Comparison of ENCODE assay signal across 32 cellular contexts in genomic region chr22:48077699-48078098, GRCh38.
"Had no signal": no experiment of that assay in that cellular context is flagged by ENCODE, and none has a peak within 500 bp of the region (broad histone marks: within the 10 kb centered on the region; RNA-seq: fewer than 3 reads in every experiment).

No MANE protein-coding gene starts in this region.

- H3K9me3 ChIP-seq: left lung, lower lobe of right lung, mucosa of descending colon, neutrophil, right atrium auricular region, stomach, testis, thyroid gland, transverse colon, upper lobe of left lung, uterus had no signal

- H3K4me1 ChIP-seq: left lung, lower lobe of right lung, parathyroid adenoma, right atrium auricular region, stomach, testis, thyroid gland, transverse colon, upper lobe of left lung had no signal

- H3K4me3 Mint-ChIP-seq: immature natural killer cell; naive thymus-derived CD4-positive, alpha-beta T cell; natural killer cell treated with Interleukin-12 subunit alpha and Interleukin-12 subunit beta and Interleukin-15 and Interleukin-18, amount 100 ng/mL, for 72 hours; neural crest cell; stimulated activated naive B cell treated with anti-CD40 and anti-IgM and Interleukin-4, amounts not matched to agents 10 μg/mL and 1 μg/mL and 100 μg/mL, for 72 hours had no signal

- DNase-seq: hypothalamus; immature natural killer cell; kidney; left colon; left lung; lower lobe of right lung; mammary epithelial cell; mesenchymal stem cell; mucosa of descending colon; naive thymus-derived CD4-positive, alpha-beta T cell; occipital lobe; stimulated activated CD4-positive, alpha-beta T cell treated with anti-CD3 and anti-CD28 coated beads, Interleukin-12 subunit alpha, Interleukin-12 subunit beta, amount 100 ng/mL, for 4 hours; stimulated activated CD4-positive, alpha-beta T cell treated with anti-CD3 and anti-CD28 coated beads, Interleukin-15, amount 100 ng/mL, for 24 hours; stimulated activated CD4-positive, alpha-beta T cell treated with anti-CD3 and anti-CD28 coated beads, Interleukin-2, amount 100 ng/mL, for 24 hours; stimulated activated CD4-positive, alpha-beta T cell treated with anti-CD3 and anti-CD28 coated beads, Interleukin-4, amount 100 ng/mL, for 1 hour; stimulated activated naive B cell treated with anti-CD40 and anti-IgM and Interleukin-4, amounts not matched to agents 10 μg/mL and 1 μg/mL and 100 μg/mL, for 72 hours; stimulated activated naive CD8-positive, alpha-beta T cell treated with anti-CD3 and anti-CD28 coated beads, Interleukin-15, Interleukin-2, amounts not matched to agents 100 U/mL and 50 U/mL, for 24 hours; stomach; testis; thyroid gland; transverse colon; upper lobe of left lung; uterus had no signal

- H2AFZ ChIP-seq: parathyroid adenoma had no signal

- H3K9ac ChIP-seq: parathyroid adenoma had no signal

- H3K36me3 Mint-ChIP-seq: naive thymus-derived CD4-positive, alpha-beta T cell; natural killer cell treated with Interleukin-12 subunit alpha and Interleukin-12 subunit beta and Interleukin-15 and Interleukin-18, amount 100 ng/mL, for 72 hours had no signal

- H3K27ac Mint-ChIP-seq: immature natural killer cell; natural killer cell treated with Interleukin-12 subunit alpha and Interleukin-12 subunit beta and Interleukin-15 and Interleukin-18, amount 100 ng/mL, for 72 hours; progenitor cell of endocrine pancreas; stimulated activated naive B cell treated with anti-CD40 and anti-IgM and Interleukin-4, amounts not matched to agents 10 μg/mL and 1 μg/mL and 100 μg/mL, for 72 hours had no signal

- ATAC-seq: left colon; left lung; lower lobe of right lung; mucosa of descending colon; naive thymus-derived CD4-positive, alpha-beta T cell; natural killer cell treated with Interleukin-12 subunit alpha and Interleukin-12 subunit beta and Interleukin-15 and Interleukin-18, amount 100 ng/mL, for 72 hours; sciatic nerve; stimulated activated naive B cell treated with anti-CD40 and anti-IgM and Interleukin-4, amounts not matched to agents 10 μg/mL and 1 μg/mL and 100 μg/mL, for 72 hours; stimulated activated naive CD8-positive, alpha-beta T cell treated with anti-CD3 and anti-CD28 coated beads, Interleukin-15, Interleukin-2, amounts not matched to agents 100 U/mL and 50 U/mL, for 24 hours had no signal

- H3K9me3 Mint-ChIP-seq: immature natural killer cell; natural killer cell treated with Interleukin-12 subunit alpha and Interleukin-12 subunit beta and Interleukin-15 and Interleukin-18, amount 100 ng/mL, for 72 hours had no signal

- H3K4me3 ChIP-seq: left lung, lower lobe of right lung, mucosa of descending colon, right atrium auricular region, skin epidermis, stomach, testis, thyroid gland, transverse colon, upper lobe of left lung, uterus had no signal

- H3K36me3 ChIP-seq: left lung, lower lobe of right lung, neutrophil, right atrium auricular region, stomach, thyroid gland, transverse colon, upper lobe of left lung, uterus had no signal

- H3K79me2 ChIP-seq: parathyroid adenoma had no signal

- FAIRE-seq: islet of Langerhans, kidney had no signal

- H3K27ac ChIP-seq: left lung, lower lobe of right lung, neutrophil, parathyroid adenoma, right atrium auricular region, skin epidermis, stomach, testis, thyroid gland, transverse colon, upper lobe of left lung, uterus had no signal

- H3K27me3 ChIP-seq: neutrophil, right atrium auricular region, testis, thyroid gland, transverse colon, upper lobe of left lung, uterus had no signal
